9 cellular contexts compared by ENCODE assay signal in the genomic region with DNA sequence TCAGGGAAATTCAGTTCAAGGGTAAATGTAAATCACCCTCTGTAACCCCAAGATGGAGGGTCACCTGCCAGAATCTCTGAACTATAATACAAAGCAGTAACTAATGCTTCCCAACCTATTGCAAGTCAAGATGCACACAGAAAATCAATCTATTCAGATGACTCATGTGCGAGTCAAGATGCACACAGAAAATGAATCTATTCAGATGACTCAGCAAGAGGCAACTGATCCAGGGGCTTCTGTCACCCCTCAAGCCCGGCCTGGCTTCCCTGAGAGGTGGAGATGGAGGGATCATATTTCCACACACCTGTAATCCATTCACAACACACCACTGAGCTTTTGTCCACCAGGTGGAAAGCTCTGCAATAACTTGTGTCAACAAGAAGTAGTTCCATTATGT. TPM values are rescaled to one million over a fixed set of nuclear protein-coding genes. Genes with fewer than 3 reads are reported as not detected.
A peak's percentile ranks its signal among the peaks of the same experiment; 100 is the strongest.
DNase-seq lines count a peak whose midpoint lies in the region; ATAC-seq, FAIRE-seq and TF ChIP-seq lines count a peak whose summit lies in the region.
"Had no signal": no experiment of that assay in that cellular context is flagged by ENCODE, and none has a peak within 500 bp of the region (broad histone marks: within the 10 kb centered on the region; RNA-seq: fewer than 3 reads in every experiment).

No MANE protein-coding gene starts in this region.

- FAIRE-seq in RCC 7860 (lab: Jason Lieb, UNC), result peak; percentile 40

- TF ChIP-seq CTCF in fibroblast of villous mesenchyme (IDR thresholded peaks at IDR 0.05; ENCODE audit: insufficient read depth, low read depth, low read length), result no peak

- peak; percentile 8 for DNase-seq in NCI-H2227 (lab: John Stamatoyannopoulos, UW; ENCODE audit: unreplicated experiment)
- DNase-seq in NCI-H2227 treated with DMSO at 0.1 percent for 48 hours (lab: John Stamatoyannopoulos, UW), result no peak
- DNase-seq in NCI-H128 (lab: John Stamatoyannopoulos, UW; ENCODE audit: unreplicated experiment), result peak; percentile 92
- DNase-seq in RCC 7860 (ENCODE audit: low spot score), result peak; percentile 44
- peak; percentile 12 for DNase-seq in fibroblast of villous mesenchyme (ENCODE audit: low read depth)
- DNase-seq: retina had no signal

- H3K4me3 ChIP-seq in fibroblast of villous mesenchyme (ENCODE audit: low read depth, low read length), result no peak overlapping the region

- no peak for ATAC-seq in GM21390 (IDR thresholded peaks at IDR 0.05; ENCODE audit: unreplicated experiment)
- ATAC-seq in HG03139 (IDR thresholded peaks at IDR 0.05; ENCODE audit: unreplicated experiment), result no peak
- ATAC-seq in HG02759 (IDR thresholded peaks at IDR 0.05; ENCODE audit: unreplicated experiment), result no peak

RNA-seq across cellular contexts. Expression of gene HIVEP3, which starts 17.4 kb away (rescaled TPM):
- total RNA-seq in fibroblast of villous mesenchyme, result 0.86 and 1.6 TPM in 2 replicates
